31 cellular contexts compared by ENCODE assay signal in the genomic region with DNA sequence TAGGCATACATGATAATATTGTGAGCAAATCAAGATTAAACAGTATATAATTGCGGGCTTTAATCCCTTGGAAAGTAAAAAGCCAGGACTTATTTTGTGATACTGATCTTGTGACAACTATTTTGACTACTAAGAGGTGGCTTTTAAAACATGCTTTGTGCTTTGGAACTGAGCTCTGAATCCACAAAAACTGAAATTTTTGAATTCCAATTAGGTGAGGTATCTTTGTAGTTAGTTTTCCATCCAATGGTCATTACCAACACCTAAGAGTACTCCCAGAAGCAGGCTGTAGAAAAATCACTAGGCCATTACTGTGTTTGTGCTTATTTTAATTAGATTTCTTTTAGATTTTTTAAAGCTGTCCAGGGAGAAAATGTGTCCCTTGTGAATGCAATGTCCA.
"Had no signal": no experiment of that assay in that cellular context is flagged by ENCODE, and none has a peak within 500 bp of the region (broad histone marks: within the 10 kb centered on the region; RNA-seq: fewer than 3 reads in every experiment).

No MANE protein-coding gene starts in this region.

- H3K4me1 Mint-ChIP-seq: activated B cell treated with CpG ODN at 0.5 μM for 24 hours; activated CD4-positive, alpha-beta T cell treated with anti-CD3 and anti-CD28 coated beads, Interleukin-2, amount 10 ng/mL, durations not matched to agents 24 days and 14 days; activated T-helper 17 cell treated with anti-CD3 and anti-CD28 coated beads, Interleukin-2, amount 50 U/mL, for 72 hours; T-helper 17 cell had no signal

- H3K27ac ChIP-seq: body of pancreas, breast epithelium, cardiac muscle cell, coronary artery, dorsolateral prefrontal cortex, WERI-Rb-1 had no signal

- H3K9me3 Mint-ChIP-seq: activated B cell treated with CpG ODN at 0.5 μM for 24 hours; activated CD4-positive, alpha-beta memory T cell treated with anti-CD3 and anti-CD28 coated beads for 36 hours; activated CD4-positive, alpha-beta T cell treated with anti-CD3 and anti-CD28 coated beads, Interleukin-2, amount 10 ng/mL, durations not matched to agents 24 days and 14 days; activated T-cell treated with anti-CD3 and anti-CD28 coated beads, Interleukin-2, amount 50 U/mL, for 4 hours; activated T-helper 17 cell treated with anti-CD3 and anti-CD28 coated beads, Interleukin-2, amount 50 U/mL, for 72 hours; dendritic cell treated with granulocyte-macrophage colony-stimulating factor and Interleukin-4, amounts not matched to agents 40 ng/mL and 50 ng/mL, for 4 days; endodermal cell; T-helper 2 cell treated with Interferon-gamma antibody and Interleukin-4, amounts not matched to agents 5 μg/mL and 100 μg/mL, for 36 hours had no signal

- H3K9me3 ChIP-seq: body of pancreas, breast epithelium had no signal

- H3K27me3 Mint-ChIP-seq: activated B cell treated with CpG ODN at 0.5 μM for 24 hours; activated CD4-positive, alpha-beta T cell treated with anti-CD3 and anti-CD28 coated beads, Interleukin-2, amount 10 ng/mL, durations not matched to agents 24 days and 14 days; activated naive CD8-positive, alpha-beta T cell; dendritic cell treated with granulocyte-macrophage colony-stimulating factor and Interleukin-4, amounts not matched to agents 40 ng/mL and 50 ng/mL, for 4 days had no signal

- H3K4me3 ChIP-seq: body of pancreas, breast epithelium, cardiac muscle cell, coronary artery, dorsolateral prefrontal cortex had no signal

- H3K27ac Mint-ChIP-seq: activated B cell treated with CpG ODN at 0.5 μM for 24 hours; activated CD4-positive, alpha-beta memory T cell treated with anti-CD3 and anti-CD28 coated beads for 36 hours; activated CD4-positive, alpha-beta T cell treated with anti-CD3 and anti-CD28 coated beads, Interleukin-2, amount 10 ng/mL, durations not matched to agents 24 days and 14 days; activated naive CD8-positive, alpha-beta T cell; activated T-helper 17 cell treated with anti-CD3 and anti-CD28 coated beads, Interleukin-2, amount 50 U/mL, for 72 hours; dendritic cell treated with granulocyte-macrophage colony-stimulating factor and Interleukin-4, amounts not matched to agents 40 ng/mL and 50 ng/mL, for 4 days; endodermal cell; T-helper 17 cell; T-helper 2 cell treated with Interferon-gamma antibody and Interleukin-4, amounts not matched to agents 5 μg/mL and 100 μg/mL, for 36 hours had no signal

- H3K36me3 Mint-ChIP-seq: activated CD4-positive, alpha-beta memory T cell treated with anti-CD3 and anti-CD28 coated beads for 36 hours; activated naive CD8-positive, alpha-beta T cell had no signal

- ATAC-seq: activated CD4-positive, CD25-positive, alpha-beta regulatory T cell treated with anti-CD3 and anti-CD28 coated beads, Interleukin-2, amount 50 U/mL, for 24 hours; activated T-cell treated with anti-CD3 and anti-CD28 coated beads, Interleukin-2, amount 50 U/mL, for 4 hours; activated T-helper 17 cell treated with anti-CD3 and anti-CD28 coated beads, Interleukin-2, amount 50 U/mL, for 72 hours; body of pancreas; esophagus mucosa; T-helper 17 cell had no signal

- H3K4me3 Mint-ChIP-seq: activated B cell treated with CpG ODN at 0.5 μM for 24 hours; activated CD4-positive, alpha-beta memory T cell treated with anti-CD3 and anti-CD28 coated beads for 36 hours; activated CD4-positive, alpha-beta T cell treated with anti-CD3 and anti-CD28 coated beads, Interleukin-2, amount 10 ng/mL, durations not matched to agents 24 days and 14 days; activated naive CD8-positive, alpha-beta T cell; activated T-cell treated with anti-CD3 and anti-CD28 coated beads, Interleukin-2, amount 50 U/mL, for 4 hours; activated T-helper 17 cell treated with anti-CD3 and anti-CD28 coated beads, Interleukin-2, amount 50 U/mL, for 72 hours; dendritic cell treated with granulocyte-macrophage colony-stimulating factor and Interleukin-4, amounts not matched to agents 40 ng/mL and 50 ng/mL, for 4 days; endodermal cell; T-helper 17 cell; T-helper 2 cell treated with Interferon-gamma antibody and Interleukin-4, amounts not matched to agents 5 μg/mL and 100 μg/mL, for 36 hours had no signal

- H3K36me3 ChIP-seq: breast epithelium, cardiac muscle cell, WERI-Rb-1 had no signal

- DNase-seq: activated B cell treated with CpG ODN at 0.5 μM for 24 hours; activated CD4-positive, alpha-beta memory T cell treated with anti-CD3 and anti-CD28 coated beads for 36 hours; activated CD4-positive, alpha-beta T cell treated with anti-CD3 and anti-CD28 coated beads, Interleukin-2, amount 10 ng/mL, durations not matched to agents 24 days and 14 days; activated effector memory CD4-positive, alpha-beta T cell treated with Interleukin-2 at 50 U/mL for 16 hours; activated gamma-delta T cell treated with Interleukin-2 at 50 U/mL for 16 hours; activated naive CD4-positive, alpha-beta T cell treated with anti-CD3 and anti-CD28 coated beads, Interleukin-2, amount 50 U/mL, for 16 hours; activated naive CD4-positive, alpha-beta T cell treated with Interleukin-2 at 50 U/mL for 16 hours; activated T-cell treated with anti-CD3 and anti-CD28 coated beads, Interleukin-2, amount 50 U/mL, for 4 hours; amniotic stem cell; anterior cingulate cortex; body of pancreas; central memory CD4-positive, alpha-beta T cell; dorsolateral prefrontal cortex; effector memory CD4-positive, alpha-beta T cell; endodermal cell; foreskin fibroblast; head of caudate nucleus; T-helper 1 cell; T-helper 17 cell; T1000; WERI-Rb-1 had no signal

- H3K27me3 ChIP-seq: body of pancreas, breast epithelium, cardiac muscle cell, dorsolateral prefrontal cortex had no signal

- H3K4me1 ChIP-seq: body of pancreas, breast epithelium had no signal

- FAIRE-seq: frontal cortex had no signal
